23 cellular contexts compared by ENCODE assay signal in genomic region chr4:98226396-98226795, GRCh38.
"Had no signal": no experiment of that assay in that cellular context is flagged by ENCODE, and none has a peak within 500 bp of the region (broad histone marks: within the 10 kb centered on the region; RNA-seq: fewer than 3 reads in every experiment).

No MANE protein-coding gene starts in this region.

- H3K9me3 Mint-ChIP-seq: activated B cell treated with CpG ODN at 0.5 μM for 24 hours; activated CD4-positive, alpha-beta T cell treated with anti-CD3 and anti-CD28 coated beads, Interleukin-2, amount 10 ng/mL, durations not matched to agents 24 days and 14 days; activated naive CD4-positive, alpha-beta T cell treated with anti-CD3 and anti-CD28 coated beads, Interleukin-2, amount 50 U/mL, for 24 hours; activated T-cell treated with anti-CD3 and anti-CD28 coated beads, Interleukin-2, amount 50 U/mL, for 24 hours; activated T-helper 1 cell treated with anti-CD3 and anti-CD28 coated beads, Interleukin-12 subunit alpha, Interleukin-12 subunit beta, Interleukin-2, Interleukin-4 antibody, amounts not matched to agents 30 ng/mL and 10 ng/mL and 1 ng/mL, durations not matched to agents 14 hours and 24 hours and 36 hours; central memory CD8-positive, alpha-beta T cell had no signal

- H3K36me3 ChIP-seq: MG63 had no signal

- H3K27me3 ChIP-seq: MG63 had no signal

- H3K27ac Mint-ChIP-seq: activated B cell treated with CpG ODN at 0.5 μM for 24 hours; activated CD4-positive, alpha-beta T cell treated with anti-CD3 and anti-CD28 coated beads, Interleukin-2, amount 10 ng/mL, durations not matched to agents 24 days and 14 days; activated CD8-positive, alpha-beta memory T cell treated with anti-CD3 and anti-CD28 coated beads, Interleukin-2, amount 10 ng/mL, durations not matched to agents 7 days and 5 days; activated naive CD4-positive, alpha-beta T cell treated with anti-CD3 and anti-CD28 coated beads, Interleukin-2, amount 50 U/mL, for 24 hours; activated T-cell treated with anti-CD3 and anti-CD28 coated beads, Interleukin-2, amount 50 U/mL, for 24 hours; activated T-helper 1 cell treated with anti-CD3 and anti-CD28 coated beads, Interleukin-12 subunit alpha, Interleukin-12 subunit beta, Interleukin-2, Interleukin-4 antibody, amounts not matched to agents 30 ng/mL and 10 ng/mL and 1 ng/mL, durations not matched to agents 14 hours and 24 hours and 36 hours; T-helper 17 cell had no signal

- H3K36me3 Mint-ChIP-seq: activated CD8-positive, alpha-beta memory T cell treated with anti-CD3 and anti-CD28 coated beads, Interleukin-2, amount 10 ng/mL, durations not matched to agents 7 days and 5 days; activated naive CD4-positive, alpha-beta T cell treated with anti-CD3 and anti-CD28 coated beads, Interleukin-2, amount 50 U/mL, for 24 hours had no signal

- H3K4me3 Mint-ChIP-seq: activated B cell treated with CpG ODN at 0.5 μM for 24 hours; activated CD4-positive, alpha-beta T cell treated with anti-CD3 and anti-CD28 coated beads, Interleukin-2, amount 10 ng/mL, durations not matched to agents 24 days and 14 days; activated CD8-positive, alpha-beta memory T cell treated with anti-CD3 and anti-CD28 coated beads, Interleukin-2, amount 10 ng/mL, durations not matched to agents 7 days and 5 days; activated naive CD4-positive, alpha-beta T cell treated with anti-CD3 and anti-CD28 coated beads, Interleukin-2, amount 50 U/mL, for 24 hours; activated T-cell treated with anti-CD3 and anti-CD28 coated beads, Interleukin-2, amount 50 U/mL, for 24 hours; activated T-helper 1 cell treated with anti-CD3 and anti-CD28 coated beads, Interleukin-12 subunit alpha, Interleukin-12 subunit beta, Interleukin-2, Interleukin-4 antibody, amounts not matched to agents 30 ng/mL and 10 ng/mL and 1 ng/mL, durations not matched to agents 14 hours and 24 hours and 36 hours; central memory CD8-positive, alpha-beta T cell; T-helper 17 cell had no signal

- H3K4me1 Mint-ChIP-seq: activated B cell treated with CpG ODN at 0.5 μM for 24 hours; activated CD4-positive, alpha-beta T cell treated with anti-CD3 and anti-CD28 coated beads, Interleukin-2, amount 10 ng/mL, durations not matched to agents 24 days and 14 days; activated CD8-positive, alpha-beta memory T cell treated with anti-CD3 and anti-CD28 coated beads, Interleukin-2, amount 10 ng/mL, durations not matched to agents 7 days and 5 days; activated naive CD4-positive, alpha-beta T cell treated with anti-CD3 and anti-CD28 coated beads, Interleukin-2, amount 50 U/mL, for 24 hours; central memory CD8-positive, alpha-beta T cell; T-helper 17 cell had no signal

- ATAC-seq: activated CD8-positive, alpha-beta memory T cell treated with anti-CD3 and anti-CD28 coated beads, Interleukin-2, amount 10 ng/mL, durations not matched to agents 7 days and 5 days; T-helper 17 cell had no signal

- H3K27me3 Mint-ChIP-seq: activated B cell treated with CpG ODN at 0.5 μM for 24 hours; activated CD4-positive, alpha-beta T cell treated with anti-CD3 and anti-CD28 coated beads, Interleukin-2, amount 10 ng/mL, durations not matched to agents 24 days and 14 days; activated CD8-positive, alpha-beta memory T cell treated with anti-CD3 and anti-CD28 coated beads, Interleukin-2, amount 10 ng/mL, durations not matched to agents 7 days and 5 days; activated naive CD4-positive, alpha-beta T cell treated with anti-CD3 and anti-CD28 coated beads, Interleukin-2, amount 50 U/mL, for 24 hours; activated T-cell treated with anti-CD3 and anti-CD28 coated beads, Interleukin-2, amount 50 U/mL, for 24 hours; central memory CD8-positive, alpha-beta T cell; T-helper 17 cell had no signal

- H3K9me3 ChIP-seq: MG63 had no signal

- DNase-seq: activated B cell treated with CpG ODN at 0.5 μM for 24 hours; activated CD4-positive, alpha-beta T cell treated with anti-CD3 and anti-CD28 coated beads for 1 hour; activated CD4-positive, alpha-beta T cell treated with anti-CD3 and anti-CD28 coated beads, Interleukin-2, amount 10 ng/mL, durations not matched to agents 24 days and 14 days; activated CD4-positive, alpha-beta T cell treated with anti-CD3 and anti-CD28 coated beads, Interleukin-2, amount 50 U/mL, for 48 hours; activated CD8-positive, alpha-beta memory T cell treated with anti-CD3 and anti-CD28 coated beads, Interleukin-2, amount 10 ng/mL, durations not matched to agents 7 days and 5 days; activated effector memory CD4-positive, alpha-beta T cell treated with Interleukin-2 at 50 U/mL for 16 hours; activated naive CD4-positive, alpha-beta T cell; activated T-cell treated with anti-CD3 and anti-CD28 coated beads, Interleukin-2, amount 50 U/mL, for 24 hours; aorta; MG63; NCI-H1048; NCI-H146; NCI-H187 treated with DMSO at 0.1 percent for 48 hours; NCI-H2081 treated with DMSO at 0.1 percent for 48 hours; NCI-H446 treated with DMSO at 0.1 percent for 48 hours; NCI-H524 treated with DMSO at 0.1 percent for 48 hours; NCI-H774; SIG-M5; T-helper 17 cell; T-helper 9 cell had no signal

- H3K4me3 ChIP-seq: MG63 had no signal
